8 cellular contexts compared by ENCODE assay signal in the genomic region with DNA sequence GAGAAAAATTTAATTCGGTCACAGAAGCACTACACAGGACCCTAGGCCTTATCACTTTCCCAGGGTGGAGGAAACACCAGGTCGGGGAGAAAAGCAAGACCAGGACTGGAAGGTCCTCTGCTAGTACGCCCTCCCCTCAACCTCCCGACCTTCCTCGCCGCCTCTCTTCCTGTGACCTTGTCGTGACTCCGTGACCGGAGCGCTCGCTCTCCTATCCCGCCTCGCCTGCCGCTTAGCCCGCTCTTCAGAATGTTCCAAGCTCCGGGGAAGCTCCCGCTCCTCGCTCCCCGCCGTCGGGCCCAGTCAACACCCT.
DNase-seq lines count a peak whose midpoint lies in the region; ATAC-seq lines count a peak whose summit lies in the region.

No MANE protein-coding gene starts in this region.

- peak overlapping the region; percentile 93 for H3K4me3 Mint-ChIP-seq in stimulated activated effector memory CD8-positive, alpha-beta T cell treated with anti-CD3 and anti-CD28 coated beads, Interleukin-12 subunit alpha, Interleukin-12 subunit beta, amount 100 ng/mL, for 72 hours

- H3K9me3 Mint-ChIP-seq in stimulated activated effector memory CD8-positive, alpha-beta T cell treated with anti-CD3 and anti-CD28 coated beads, Interleukin-12 subunit alpha, Interleukin-12 subunit beta, amount 100 ng/mL, for 72 hours = no peaks in the 10 kb centered on the region

- H3K4me1 Mint-ChIP-seq in stimulated activated effector memory CD8-positive, alpha-beta T cell treated with anti-CD3 and anti-CD28 coated beads, Interleukin-12 subunit alpha, Interleukin-12 subunit beta, amount 100 ng/mL, for 72 hours = peaks cover 19% of the 10 kb centered on the region

- in situ Hi-C loops in T47D (cut with HindIII; ENCODE audit: low pct_unique_long_range_greater_than_20kb, low sequenced_read_pairs) = no loop called here

- peak overlapping the region; percentile 93 for H3K27ac ChIP-seq in layer of hippocampus (ENCODE audit: low read depth, low read length)

- peak overlapping the region; percentile 95 for H3K27ac Mint-ChIP-seq in stimulated activated effector memory CD8-positive, alpha-beta T cell treated with anti-CD3 and anti-CD28 coated beads, Interleukin-12 subunit alpha, Interleukin-12 subunit beta, amount 100 ng/mL, for 72 hours

- peaks cover 5% of the 10 kb centered on the region for H3K36me3 Mint-ChIP-seq in stimulated activated effector memory CD8-positive, alpha-beta T cell treated with anti-CD3 and anti-CD28 coated beads, Interleukin-12 subunit alpha, Interleukin-12 subunit beta, amount 100 ng/mL, for 72 hours

- H3K27me3 ChIP-seq in layer of hippocampus (ENCODE audit: control insufficient read depth, insufficient read depth, low read length) = no peaks in the 10 kb centered on the region

- ATAC-seq in GM18502 (IDR thresholded peaks at IDR 0.05; ENCODE audit: poor library complexity, unreplicated experiment) (peak; percentile 24), HG02973 (IDR thresholded peaks at IDR 0.05; ENCODE audit: unreplicated experiment) (peak; percentile 27)
- ATAC-seq in stimulated activated effector memory CD8-positive, alpha-beta T cell treated with anti-CD3 and anti-CD28 coated beads, Interleukin-12 subunit alpha, Interleukin-12 subunit beta, amount 100 ng/mL, for 72 hours = peak; percentile 50

- DNase-seq in AG08395 (ENCODE audit: low spot score) (peak; percentile 38), RKO (ENCODE audit: low spot score) (peak; percentile 50), T47D (ENCODE audit: low read depth in 1 of 2, low spot score in 1 of 2) (peak; percentile 44 to 50), NCI-H146 treated with DMSO at 0.1 percent for 48 hours (lab: John Stamatoyannopoulos, UW; ENCODE audit: unreplicated experiment) (no peak)
- no peak for DNase-seq in stimulated activated effector memory CD8-positive, alpha-beta T cell treated with anti-CD3 and anti-CD28 coated beads, Interleukin-12 subunit alpha, Interleukin-12 subunit beta, amount 100 ng/mL, for 72 hours (ENCODE audit: low spot score in 2 of 2)

Comparison
In these comparisons a context has a peak if more than half of its experiments do, and no peak if none do; other contexts are left out.
1. DNase-seq: peak in AG08395 (single experiment), RKO (single experiment) and T47D (2 of 2); none in stimulated activated effector memory CD8-positive, alpha-beta T cell treated with anti-CD3 and anti-CD28 coated beads, Interleukin-12 subunit alpha, Interleukin-12 subunit beta, amount 100 ng/mL, for 72 hours (0 of 2) and NCI-H146 treated with DMSO at 0.1 percent for 48 hours (single experiment).
2. Peak in every context shown above with its lines, with median percentiles within 50 percentile points of each other: ATAC-seq.